ENCODE assay signal across 8 cellular contexts in the genomic region with DNA sequence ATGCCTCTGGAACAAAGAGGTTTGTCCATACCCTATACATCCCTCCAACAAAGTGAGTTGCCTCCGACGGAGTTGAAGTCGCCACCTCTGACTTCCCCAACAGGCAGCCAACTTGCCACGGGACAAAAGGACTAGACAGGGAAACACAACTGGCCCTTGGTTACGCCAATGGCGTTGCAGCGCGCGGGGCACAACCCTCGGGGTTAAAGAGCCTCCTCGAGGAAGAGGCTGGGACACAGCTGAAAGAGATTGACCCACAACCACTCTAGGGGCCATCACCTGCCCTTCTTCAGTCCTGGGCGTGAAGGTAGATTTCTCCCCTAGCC. TPM values are rescaled to one million over a fixed set of nuclear protein-coding genes. Genes with fewer than 3 reads are reported as not detected.
DNase-seq lines count a peak whose midpoint lies in the region; ATAC-seq, FAIRE-seq and TF ChIP-seq lines count a peak whose summit lies in the region.

No MANE protein-coding gene starts in this region.

- H3K9ac ChIP-seq in HUES6 (ENCODE audit: low read length) = peak overlapping the region; percentile 98
- H3K9ac ChIP-seq in endothelial cell of umbilical vein (replicated peaks; ENCODE audit: extremely low read depth, insufficient read depth, low read length) = peak overlapping the region; percentile 95
- peak overlapping the region; percentile 83 for H3K9ac ChIP-seq in muscle layer of colon (ENCODE audit: low read length)

- no peak for TF ChIP-seq POLR2A in endothelial cell of umbilical vein (IDR thresholded peaks at IDR 0.05; ENCODE audit: low read depth, low read length)

- CTCF ChIA-PET in endothelial cell of umbilical vein (lab: Charles Lee) = interaction anchor here (0.6 to 1.8 kb wide), 4 partner anchors 10 to 275 kb away, joined by 3 to 8 read pairs (median 5); partner anchors contain the start of genes EIF2B4 and PPM1G

- H3K4me3 ChIP-seq in HUES6 (ENCODE audit: low read depth, low read length) (peak overlapping the region; percentile 97), endothelial cell of umbilical vein (replicated peaks in 1 of 3; ENCODE audit: insufficient read depth in 1 of 3, low read depth in 1 of 3, low read length in 3 of 3) (peak overlapping the region; percentile 40 to 90 (median 63)), muscle layer of colon (ENCODE audit: low read depth in 1 of 2, low read length in 2 of 2) (peak overlapping the region; percentile 90 to 96)

- peaks cover 64% of the 10 kb centered on the region for H3K79me2 ChIP-seq in endothelial cell of umbilical vein (ENCODE audit: control insufficient read depth, insufficient read depth, low read length)

- H3K9me3 ChIP-seq in HUES6 (ENCODE audit: control insufficient read depth, insufficient read depth, low read depth, low read length) (peaks cover 2% of the 10 kb centered on the region; the same call in 1 of the 2 replicates), endothelial cell of umbilical vein (replicated peaks; ENCODE audit: control insufficient read depth, insufficient read depth, low read length) (no peaks in the 10 kb centered on the region), muscle layer of colon (ENCODE audit: low read length) (no peaks in the 10 kb centered on the region)

- TF ChIP-seq CTCF in endothelial cell of umbilical vein (IDR thresholded peaks at IDR 0.05; ENCODE audit: extremely low read depth in 1 of 2, insufficient read depth in 1 of 2, low read depth in 1 of 2, low read length in 2 of 2) = no peak

- H3K27me3 ChIP-seq in HUES6 (ENCODE audit: control insufficient read depth, insufficient read depth, low read length) = no peaks in the 10 kb centered on the region
- H3K27me3 ChIP-seq in endothelial cell of umbilical vein (ENCODE audit: control insufficient read depth in 2 of 2, insufficient read depth in 2 of 2, low read length in 2 of 2) = no peaks in the 10 kb centered on the region
- H3K27me3 ChIP-seq in muscle layer of colon (ENCODE audit: control insufficient read depth in 1 of 2, insufficient read depth in 2 of 2, low read length in 2 of 2) = no peaks in the 10 kb centered on the region

- BruUV-seq in endothelial cell of umbilical vein (replicated peaks; lab: Mats Ljungman, UMichigan) = no TSS peak

- peaks cover 26% of the 10 kb centered on the region for H3K4me1 ChIP-seq in HUES6 (ENCODE audit: control insufficient read depth, insufficient read depth, low read length)
- peaks cover 16% of the 10 kb centered on the region for H3K4me1 ChIP-seq in endothelial cell of umbilical vein (ENCODE audit: control insufficient read depth, extremely low read depth, insufficient read depth, low read length)
- H3K4me1 ChIP-seq in muscle layer of colon (ENCODE audit: insufficient read depth, low read length) = peaks cover 28% of the 10 kb centered on the region

- intact Hi-C loops in endothelial cell of umbilical vein (cut with micrococcal nuclease) = loop anchor here (1.0 to 5.0 kb wide), 6 partner anchors 14 to 327 kb away; partner anchors contain the start of genes CAD, EIF2B4, MPV17 and NRBP1

- POLR2A ChIA-PET in endothelial cell of umbilical vein (lab: Charles Lee) = interaction anchor here (1.1 kb wide), 1 partner anchor 34 kb away, joined by 4 read pairs; no protein-coding TSS in a partner anchor

- no peaks in the 10 kb centered on the region for H4K20me1 ChIP-seq in endothelial cell of umbilical vein (replicated peaks; ENCODE audit: control insufficient read depth, extremely low read depth, insufficient read depth, low read length)

- dilution Hi-C loops in endothelial cell of umbilical vein (cut with MboI; ENCODE audit: extremely low pct_ligation_motif_present, low sequenced_read_pairs) = no loop called here

- peak overlapping the region; percentile 99 for H3K4me2 ChIP-seq in endothelial cell of umbilical vein (ENCODE audit: insufficient read depth, low read length)

- DNase-seq in NCI-H345 (lab: John Stamatoyannopoulos, UW) (peak; percentile 50), NCI-H345 treated with DMSO at 0.1 percent for 48 hours (lab: John Stamatoyannopoulos, UW; ENCODE audit: unreplicated experiment) (no peak), SW480 (ENCODE audit: low spot score) (peak; percentile 75), endothelial cell of umbilical vein (ENCODE audit: low read depth, low spot score) (peak; percentile 77), NCI-H1092 treated with DMSO at 0.1 percent for 48 hours (lab: John Stamatoyannopoulos, UW) (no peak)

- H3K9me1 ChIP-seq in endothelial cell of umbilical vein (replicated peaks; ENCODE audit: control insufficient read depth, extremely low read depth, insufficient read depth, low read length) = no peaks in the 10 kb centered on the region

- 0 out of 2 replicates have a peak, but pooled peaks cover 5% of the 10 kb centered on the region for H3K36me3 ChIP-seq in HUES6 (ENCODE audit: control insufficient read depth, insufficient read depth, low read length)
- H3K36me3 ChIP-seq in endothelial cell of umbilical vein (ENCODE audit: control insufficient read depth in 2 of 2, extremely low read depth in 1 of 2, insufficient read depth in 2 of 2, low read length in 2 of 2) = no peaks in the 10 kb centered on the region
- no peaks in the 10 kb centered on the region for H3K36me3 ChIP-seq in muscle layer of colon (ENCODE audit: insufficient read depth, low read length)

- peak overlapping the region; percentile 83 for H2AFZ ChIP-seq in endothelial cell of umbilical vein (ENCODE audit: low read depth, low read length)

- FAIRE-seq in endothelial cell of umbilical vein (lab: Jason Lieb, UNC) = no peak

- ATAC-seq in GM21529 (IDR thresholded peaks at IDR 0.05; ENCODE audit: unreplicated experiment) = peak; percentile 38

- H3K27ac ChIP-seq in HUES6 (ENCODE audit: low read depth, low read length) (peak overlapping the region; percentile 96), endothelial cell of umbilical vein (ENCODE audit: insufficient read depth, low read depth, low read length) (peak overlapping the region; percentile 83), muscle layer of colon (ENCODE audit: low read depth, low read length) (peak overlapping the region; percentile 75)

TF ChIP-seq in endothelial cell of umbilical vein, 7 proteins besides CTCF, POLR2A, EP300 and RAD21:
- TF ChIP-seq POLR2AphosphoS5 (IDR thresholded peaks at IDR 0.05; ENCODE audit: insufficient read depth, low read depth, low read length) (no peak), JUN (IDR thresholded peaks at IDR 0.05; ENCODE audit: borderline replicate concordance, insufficient read depth, insufficient read length, low read depth) (no peak), FOS (IDR thresholded peaks at IDR 0.05; ENCODE audit: borderline replicate concordance, insufficient read depth, low read length) (no peak)

RNA-seq across cellular contexts. Expression of gene GTF3C2, which starts 0.5 kb away (rescaled TPM):
- 57.4 and 63.2 TPM in 2 replicates for total RNA-seq in endothelial cell of umbilical vein
- polyA plus RNA-seq in endothelial cell of umbilical vein = 59.7 and 68.3 TPM in 2 replicates
- 43.4 and 47.8 TPM in 2 replicates for polyA plus RNA-seq in endothelial cell of umbilical vein (2011; cell fraction: cytosol; rRNA removed)
- 161 and 188 TPM in 2 replicates for polyA plus RNA-seq in endothelial cell of umbilical vein (2011; cell fraction: nucleus; rRNA removed)
- polyA plus RNA-seq in endothelial cell of umbilical vein (2012) = 50.4 and 61.9 TPM in 2 replicates
- polyA minus RNA-seq in endothelial cell of umbilical vein = 90.4 and 101 TPM in 2 replicates
- 50.4 TPM for polyA minus RNA-seq in endothelial cell of umbilical vein (2011; cell fraction: cytosol; rRNA and poly(A)+ RNA removed)
- 62.7 and 91.9 TPM in 2 replicates for polyA minus RNA-seq in endothelial cell of umbilical vein (2011; cell fraction: nucleus; rRNA and poly(A)+ RNA removed)

RNA-seq across cellular contexts. Expression of gene EIF2B4, which starts 14.1 kb away (rescaled TPM):
- total RNA-seq in endothelial cell of umbilical vein = 43.7 and 48.9 TPM in 2 replicates
- polyA plus RNA-seq in endothelial cell of umbilical vein = 63.2 and 66.5 TPM in 2 replicates
- 31.3 and 39.8 TPM in 2 replicates for polyA plus RNA-seq in endothelial cell of umbilical vein (2011; cell fraction: cytosol; rRNA removed)
- 112 and 122 TPM in 2 replicates for polyA plus RNA-seq in endothelial cell of umbilical vein (2011; cell fraction: nucleus; rRNA removed)
- polyA plus RNA-seq in endothelial cell of umbilical vein (2012) = 69.5 and 74.6 TPM in 2 replicates
- polyA minus RNA-seq in endothelial cell of umbilical vein = 85.5 and 86.7 TPM in 2 replicates
- 31.0 TPM for polyA minus RNA-seq in endothelial cell of umbilical vein (2011; cell fraction: cytosol; rRNA and poly(A)+ RNA removed)
- polyA minus RNA-seq in endothelial cell of umbilical vein (2011; cell fraction: nucleus; rRNA and poly(A)+ RNA removed) = 19.4 and 25.0 TPM in 2 replicates

RNA-seq across cellular contexts. Expression of gene SNX17, which starts 14.4 kb away (rescaled TPM):
- total RNA-seq in endothelial cell of umbilical vein = 86.5 and 103 TPM in 2 replicates
- 127 and 130 TPM in 2 replicates for polyA plus RNA-seq in endothelial cell of umbilical vein
- polyA plus RNA-seq in endothelial cell of umbilical vein (2011; cell fraction: cytosol; rRNA removed) = 95.0 and 98.8 TPM in 2 replicates
- 106 and 110 TPM in 2 replicates for polyA plus RNA-seq in endothelial cell of umbilical vein (2011; cell fraction: nucleus; rRNA removed)
- polyA plus RNA-seq in endothelial cell of umbilical vein (2012) = 85.5 TPM in 2 replicates
- 88.2 and 91.9 TPM in 2 replicates for polyA minus RNA-seq in endothelial cell of umbilical vein
- 37.5 TPM for polyA minus RNA-seq in endothelial cell of umbilical vein (2011; cell fraction: cytosol; rRNA and poly(A)+ RNA removed)
- polyA minus RNA-seq in endothelial cell of umbilical vein (2011; cell fraction: nucleus; rRNA and poly(A)+ RNA removed) = 52.5 and 74.9 TPM in 2 replicates

RNA-seq across cellular contexts. Expression of gene ZNF513, which starts 24.5 kb away (rescaled TPM):
- 19.0 and 20.7 TPM in 2 replicates for total RNA-seq in endothelial cell of umbilical vein
- 30.6 and 43.2 TPM in 2 replicates for polyA plus RNA-seq in endothelial cell of umbilical vein
- polyA plus RNA-seq in endothelial cell of umbilical vein (2011; cell fraction: cytosol; rRNA removed) = 14.8 and 23.3 TPM in 2 replicates
- 56.9 and 60.4 TPM in 2 replicates for polyA plus RNA-seq in endothelial cell of umbilical vein (2011; cell fraction: nucleus; rRNA removed)
- 12.0 and 16.3 TPM in 2 replicates for polyA plus RNA-seq in endothelial cell of umbilical vein (2012)
- polyA minus RNA-seq in endothelial cell of umbilical vein = 8.2 and 10.5 TPM in 2 replicates
- 4.0 TPM for polyA minus RNA-seq in endothelial cell of umbilical vein (2011; cell fraction: cytosol; rRNA and poly(A)+ RNA removed)
- 9.5 and 13.0 TPM in 2 replicates for polyA minus RNA-seq in endothelial cell of umbilical vein (2011; cell fraction: nucleus; rRNA and poly(A)+ RNA removed)

RNA-seq across cellular contexts. Expression of gene MPV17, which starts 33.1 kb away (rescaled TPM):
- 66.5 and 74.7 TPM in 2 replicates for total RNA-seq in endothelial cell of umbilical vein
- 260 and 267 TPM in 2 replicates for polyA plus RNA-seq in endothelial cell of umbilical vein
- 157 and 195 TPM in 2 replicates for polyA plus RNA-seq in endothelial cell of umbilical vein (2011; cell fraction: cytosol; rRNA removed)
- 213 and 245 TPM in 2 replicates for polyA plus RNA-seq in endothelial cell of umbilical vein (2011; cell fraction: nucleus; rRNA removed)
- 125 and 130 TPM in 2 replicates for polyA plus RNA-seq in endothelial cell of umbilical vein (2012)
- 180 and 184 TPM in 2 replicates for polyA minus RNA-seq in endothelial cell of umbilical vein
- polyA minus RNA-seq in endothelial cell of umbilical vein (2011; cell fraction: cytosol; rRNA and poly(A)+ RNA removed) = 52.8 TPM
- polyA minus RNA-seq in endothelial cell of umbilical vein (2011; cell fraction: nucleus; rRNA and poly(A)+ RNA removed) = 63.6 and 81.6 TPM in 2 replicates

Comparison
In these comparisons a context has a peak if more than half of its experiments do, and no peak if none do; other contexts are left out.
1. DNase-seq: peak in NCI-H345 (single experiment), SW480 (single experiment) and endothelial cell of umbilical vein (single experiment); none in NCI-H345 treated with DMSO at 0.1 percent for 48 hours (single experiment) and NCI-H1092 treated with DMSO at 0.1 percent for 48 hours (single experiment).
2. Peak in every context shown above with its lines, with median percentiles within 50 percentile points of each other: H3K27ac ChIP-seq, H3K4me3 ChIP-seq and H3K9ac ChIP-seq.